Comparison of ENCODE assay signal across 17 cellular contexts in genomic region chr10:5764422-5765297, GRCh38. TPM values are rescaled to one million over a fixed set of nuclear protein-coding genes. Genes with fewer than 3 reads are reported as not detected.
DNase-seq lines count a peak whose midpoint lies in the region; ATAC-seq, FAIRE-seq and TF ChIP-seq lines count a peak whose summit lies in the region.
"Had no signal": no experiment of that assay in that cellular context is flagged by ENCODE, and none has a peak within 500 bp of the region (broad histone marks: within the 10 kb centered on the region; RNA-seq: fewer than 3 reads in every experiment).

No MANE protein-coding gene starts in this region.

- H3K4me1 ChIP-seq in OCI-LY1 (ENCODE audit: insufficient read depth, low read length, severe bottlenecking) (no peaks in the 10 kb centered on the region), GM12878 (ENCODE audit: control insufficient read depth, insufficient read depth, low read length) (no peaks in the 10 kb centered on the region), gastroesophageal sphincter (no peaks in the 10 kb centered on the region)
- H3K4me1 ChIP-seq: HAP-1 had no signal

- H3F3A ChIP-seq in OCI-LY1 (ENCODE audit: insufficient read depth, low read length) = no peaks in the 10 kb centered on the region

- H3K9me3 Mint-ChIP-seq in activated naive CD4-positive, alpha-beta T cell treated with anti-CD3 and anti-CD28 coated beads for 36 hours = no peaks in the 10 kb centered on the region
- no peaks in the 10 kb centered on the region for H3K9me3 Mint-ChIP-seq in stimulated activated effector memory CD8-positive, alpha-beta T cell treated with anti-CD3 and anti-CD28 coated beads, Interleukin-12 subunit alpha, Interleukin-12 subunit beta, amount 100 ng/mL, for 72 hours
- H3K9me3 Mint-ChIP-seq in CD14-positive monocyte = no peaks in the 10 kb centered on the region
- H3K9me3 Mint-ChIP-seq: stimulated activated memory B cell treated with anti-CD40 and anti-IgM and Interleukin-4, amounts not matched to agents 10 μg/mL and 1 μg/mL and 100 μg/mL, for 72 hours had no signal

- H3K36me3 ChIP-seq in OCI-LY1 (ENCODE audit: insufficient read depth, low read length) (peaks cover 98% of the 10 kb centered on the region), GM12878 (ENCODE audit: control insufficient read depth in 2 of 2, insufficient read depth in 2 of 2, low read length in 1 of 2) (peaks cover 11 to 56% of the 10 kb centered on the region in 2 experiments), gastroesophageal sphincter (peaks cover 6 to 98% of the 10 kb centered on the region in 2 donors)

- CTCF ChIA-PET in activated naive CD4-positive, alpha-beta T cell treated with anti-CD3 and anti-CD28 coated beads for 36 hours (lab: Charles Lee) = no interaction called here
- CTCF ChIA-PET in GM12878 (lab: Yijun Ruan, JAX) = interaction anchor here (0.6 kb wide), 1 partner anchor 1481 kb away, joined by 3 read pairs; no protein-coding TSS in a partner anchor

- H3K27ac Mint-ChIP-seq in activated naive CD4-positive, alpha-beta T cell treated with anti-CD3 and anti-CD28 coated beads for 36 hours = peak overlapping the region; percentile 67
- H3K27ac Mint-ChIP-seq in stimulated activated effector memory CD8-positive, alpha-beta T cell treated with anti-CD3 and anti-CD28 coated beads, Interleukin-12 subunit alpha, Interleukin-12 subunit beta, amount 100 ng/mL, for 72 hours = peak overlapping the region; percentile 3
- peak overlapping the region in 2 of 7 donors; percentile 24 to 28 for H3K27ac Mint-ChIP-seq in CD14-positive monocyte
- H3K27ac Mint-ChIP-seq: stimulated activated memory B cell treated with anti-CD40 and anti-IgM and Interleukin-4, amounts not matched to agents 10 μg/mL and 1 μg/mL and 100 μg/mL, for 72 hours had no signal

- H3K4me2 ChIP-seq in OCI-LY1 (ENCODE audit: low read length) (no peak overlapping the region), GM12878 (ENCODE audit: control insufficient read depth, insufficient read depth) (no peak overlapping the region)

- ATAC-seq in GM12878 (peak; percentile 28; the same call in 2 of the 3 replicates), GM18517 (IDR thresholded peaks at IDR 0.05; ENCODE audit: unreplicated experiment) (no peak), gastroesophageal sphincter (no peak)
- no peak for ATAC-seq in stimulated activated effector memory CD8-positive, alpha-beta T cell treated with anti-CD3 and anti-CD28 coated beads, Interleukin-12 subunit alpha, Interleukin-12 subunit beta, amount 100 ng/mL, for 72 hours
- ATAC-seq: stimulated activated memory B cell treated with anti-CD40 and anti-IgM and Interleukin-4, amounts not matched to agents 10 μg/mL and 1 μg/mL and 100 μg/mL, for 72 hours had no signal

- H3K9ac ChIP-seq in OCI-LY1 (ENCODE audit: low read length) (no peak overlapping the region), GM12878 (ENCODE audit: control insufficient read depth, insufficient read depth, low read length) (no peak overlapping the region)

- peaks cover 12% of the 10 kb centered on the region for H3K4me1 Mint-ChIP-seq in activated naive CD4-positive, alpha-beta T cell treated with anti-CD3 and anti-CD28 coated beads for 36 hours (ENCODE audit: low read depth)
- H3K4me1 Mint-ChIP-seq in stimulated activated effector memory CD8-positive, alpha-beta T cell treated with anti-CD3 and anti-CD28 coated beads, Interleukin-12 subunit alpha, Interleukin-12 subunit beta, amount 100 ng/mL, for 72 hours = peaks cover 7% of the 10 kb centered on the region
- H3K4me1 Mint-ChIP-seq in CD14-positive monocyte = no peaks in the 10 kb centered on the region

- SMC1A ChIA-PET in GM12878 (lab: Charles Lee; ENCODE audit: uncharacterized antibody, unreplicated experiment) = interaction anchor here (1.1 to 1.6 kb wide), 2 partner anchors 45 to 108 kb away, joined by 4 to 7 read pairs; no protein-coding TSS in a partner anchor

- RAD21 ChIA-PET in GM12878 (lab: Charles Lee; ENCODE audit: unreplicated experiment) = no interaction called here

- no peak for FAIRE-seq in GM12878 (lab: Jason Lieb, UNC)

- 0 out of 2 replicates have a peak, but pooled peaks have one; percentile 11 for TF ChIP-seq CTCF in OCI-LY1 (IDR thresholded peaks at IDR 0.05; ENCODE audit: low read length)
- no peak; a peak in 1 of 6 replicates for TF ChIP-seq CTCF in GM12878 (IDR thresholded peaks at IDR 0.05 in 2 of 3, conservative IDR thresholded peaks at IDR 0.05 in 1 of 3; ENCODE audit: control insufficient read depth in 2 of 3, extremely low read depth in 1 of 3, insufficient read depth in 1 of 3, low read depth in 3 of 3, low read length in 3 of 3)
- no peak for TF ChIP-seq CTCF in CD14-positive monocyte (IDR thresholded peaks at IDR 0.05)
- TF ChIP-seq CTCF in gastroesophageal sphincter (IDR thresholded peaks at IDR 0.05) = no peak

- H3K27me3 Mint-ChIP-seq in activated naive CD4-positive, alpha-beta T cell treated with anti-CD3 and anti-CD28 coated beads for 36 hours (ENCODE audit: low read depth) = no peaks in the 10 kb centered on the region
- H3K27me3 Mint-ChIP-seq in CD14-positive monocyte (ENCODE audit: low read depth in 3 of 3) = no peaks in the 10 kb centered on the region
- H3K27me3 Mint-ChIP-seq: stimulated activated memory B cell treated with anti-CD40 and anti-IgM and Interleukin-4, amounts not matched to agents 10 μg/mL and 1 μg/mL and 100 μg/mL, for 72 hours had no signal

- H3K27ac ChIP-seq in OCI-LY1 (ENCODE audit: low read depth, low read length, poor library complexity, severe bottlenecking) (no peak overlapping the region), GM12878 (ENCODE audit: control insufficient read depth, insufficient read depth) (no peak overlapping the region), gastroesophageal sphincter (no peak overlapping the region)

- no peak for TF ChIP-seq RAD21 in GM12878 (IDR thresholded peaks at IDR 0.05; ENCODE audit: insufficient read depth, low read depth, low read length)

- H4K20me1 ChIP-seq in OCI-LY1 (ENCODE audit: insufficient read depth, low read length) (peaks cover 2% of the 10 kb centered on the region; the same call in 1 of the 2 replicates), GM12878 (ENCODE audit: control insufficient read depth, insufficient read depth) (peaks cover 3% of the 10 kb centered on the region; the same call in 1 of the 2 replicates)

- no peak for TF ChIP-seq EP300 in GM12878 (IDR thresholded peaks at IDR 0.05; ENCODE audit: borderline replicate concordance in 1 of 2, control insufficient read depth in 1 of 2, low read depth in 2 of 2, low read length in 2 of 2)
- TF ChIP-seq EP300 in gastroesophageal sphincter (IDR thresholded peaks at IDR 0.05) = no peak

- peak; percentile 59 for TF ChIP-seq POLR2A in GM12878 (IDR thresholded peaks at IDR 0.05; ENCODE audit: low read depth, low read length)
- no peak for TF ChIP-seq POLR2A in gastroesophageal sphincter (IDR thresholded peaks at IDR 0.05)

- H3K36me3 Mint-ChIP-seq in activated naive CD4-positive, alpha-beta T cell treated with anti-CD3 and anti-CD28 coated beads for 36 hours (ENCODE audit: low read depth) = peaks cover 55% of the 10 kb centered on the region
- peaks cover 100% of the 10 kb centered on the region for H3K36me3 Mint-ChIP-seq in stimulated activated effector memory CD8-positive, alpha-beta T cell treated with anti-CD3 and anti-CD28 coated beads, Interleukin-12 subunit alpha, Interleukin-12 subunit beta, amount 100 ng/mL, for 72 hours
- peaks cover 77 to 83% of the 10 kb centered on the region in 2 donors for H3K36me3 Mint-ChIP-seq in CD14-positive monocyte

- in situ Hi-C loops in GM12878 (cut with MboI) = no loop called here

- intact Hi-C loops in activated naive CD4-positive, alpha-beta T cell treated with anti-CD3 and anti-CD28 coated beads for 36 hours (cut with micrococcal nuclease) = no loop called here
- intact Hi-C loops in GM12878 (cut with micrococcal nuclease; ENCODE audit: unreplicated experiment) = no loop called here
- intact Hi-C loops in CD14-positive monocyte (cut with micrococcal nuclease) = no loop called here

- POLR2A ChIA-PET in GM12878 (lab: Charles Lee) = no interaction called here

- no peaks in the 10 kb centered on the region for H3K79me2 ChIP-seq in OCI-LY1 (ENCODE audit: insufficient read depth, low read length)
- H3K79me2 ChIP-seq in GM12878 (ENCODE audit: control insufficient read depth, insufficient read depth, low read length) = peaks cover 2% of the 10 kb centered on the region; the same call in 1 of the 2 replicates

- BruUV-seq in GM12878 (replicated peaks; lab: Mats Ljungman, UMichigan) = no TSS peak

- DNase-seq in activated naive CD4-positive, alpha-beta T cell treated with anti-CD3 and anti-CD28 coated beads for 36 hours = peak; percentile 33
- DNase-seq in activated naive CD4-positive, alpha-beta T cell treated with Interleukin-2 at 50 U/mL for 16 hours = no peak
- DNase-seq in GM12878 (ENCODE audit: low read depth, low spot score) (no peak), CD14-positive monocyte (ENCODE audit: low spot score) (no peak)
- DNase-seq in stimulated activated effector memory CD8-positive, alpha-beta T cell treated with anti-CD3 and anti-CD28 coated beads, Interleukin-12 subunit alpha, Interleukin-12 subunit beta, amount 100 ng/mL, for 72 hours (ENCODE audit: low spot score in 2 of 2) = no peak
- DNase-seq: activated CD4-positive, CD25-positive, alpha-beta regulatory T cell treated with anti-CD3 and anti-CD28 coated beads, Interleukin-2, amount 50 U/mL, for 72 hours; activated gamma-delta T cell; foreskin melanocyte; mesenchymal stem cell; NCI-H1436; NCI-H446; nucleus accumbens had no signal

- no peaks in the 10 kb centered on the region for H3K9me2 ChIP-seq in OCI-LY1 (ENCODE audit: low read depth, low read length)

- H3K9me3 ChIP-seq in OCI-LY1 (ENCODE audit: low read length) (no peaks in the 10 kb centered on the region), GM12878 (replicated peaks; ENCODE audit: control insufficient read depth, insufficient read depth, low read length) (no peaks in the 10 kb centered on the region; the same call in 2 of the 3 replicates), gastroesophageal sphincter (no peaks in the 10 kb centered on the region)
- H3K9me3 ChIP-seq: HAP-1 had no signal

- no peak overlapping the region for H3K4me3 Mint-ChIP-seq in activated naive CD4-positive, alpha-beta T cell treated with anti-CD3 and anti-CD28 coated beads for 36 hours
- no peak overlapping the region for H3K4me3 Mint-ChIP-seq in stimulated activated effector memory CD8-positive, alpha-beta T cell treated with anti-CD3 and anti-CD28 coated beads, Interleukin-12 subunit alpha, Interleukin-12 subunit beta, amount 100 ng/mL, for 72 hours
- H3K4me3 Mint-ChIP-seq in CD14-positive monocyte = no peak overlapping the region
- H3K4me3 Mint-ChIP-seq: stimulated activated memory B cell treated with anti-CD40 and anti-IgM and Interleukin-4, amounts not matched to agents 10 μg/mL and 1 μg/mL and 100 μg/mL, for 72 hours had no signal

- H3K27me3 ChIP-seq in OCI-LY1 (ENCODE audit: insufficient read depth, low read length) (no peaks in the 10 kb centered on the region), GM12878 (replicated peaks in 1 of 2; ENCODE audit: control insufficient read depth in 2 of 2, insufficient read depth in 2 of 2, low read length in 1 of 2) (no peaks in the 10 kb centered on the region), gastroesophageal sphincter (no peaks in the 10 kb centered on the region)

- no peak overlapping the region for H3K4me3 ChIP-seq in OCI-LY1 (ENCODE audit: low read depth, low read length, poor library complexity, severe bottlenecking)
- H3K4me3 ChIP-seq in GM12878 = no peak overlapping the region
- no peak overlapping the region for H3K4me3 ChIP-seq in gastroesophageal sphincter
- H3K4me3 ChIP-seq: HAP-1 had no signal

- WGBS in GM12878 (ENCODE audit: insufficient coverage, insufficient replicate concordance, low lambda C conversion rate, missing lambda C conversion rate) = 87% methylated on average over 10 of the region's 10 CpGs
- WGBS in gastroesophageal sphincter (ENCODE audit: low coverage in 1 of 2), 2 donors = 84 to 88% methylated on average over 5 to 6 of the region's 10 CpGs

- H2AFZ ChIP-seq in OCI-LY1 (ENCODE audit: low read length) (no peak overlapping the region), GM12878 (ENCODE audit: control insufficient read depth, low read depth, low read length) (no peak overlapping the region)

RNA-seq across cellular contexts. Expression of gene GDI2, which starts 48.6 kb away (rescaled TPM):
- 100 to 1,000 TPM; 277 to 288 TPM for total RNA-seq in activated naive CD4-positive, alpha-beta T cell treated with anti-CD3 and anti-CD28 coated beads for 36 hours
- 115 and 118 TPM in 2 replicates for total RNA-seq in GM12878 (2013; cell fraction: nucleolus; rRNA removed)
- total RNA-seq in GM12878 (2014; rRNA removed) (376 and 409 TPM in 2 replicates), GM12878 (2014; rRNA removed; fragmentation: Illumina TruSeq; extraction: Trizol) (384 and 395 TPM in 2 replicates), GM12878 (2021) (261 and 262 TPM in 2 replicates), gastroesophageal sphincter (100 to 1,000 TPM; 186 to 294 (median 225) TPM)
- polyA plus RNA-seq in GM12878 (2011; ENCODE audit: low read depth) = 170 TPM
- polyA plus RNA-seq in GM12878 (2011; rRNA removed) (278 and 498 TPM in 2 replicates), GM12878 (2014; fragmentation: Illumina TruSeq; extraction: Trizol) (334 and 406 TPM in 2 replicates), GM12878 (2014; fragmentation: Nextera tagmentation; extraction: Ambion mirVana) (100 to 1,000 TPM; 264 to 334 TPM), GM12878 (2014; rRNA removed) (233 and 268 TPM in 2 replicates), GM12878 (2016; fragmentation: Nextera tagmentation; extraction: Ambion mirVana) (100 to 1,000 TPM; 264 to 275 TPM), CD14-positive monocyte (100 to 1,000 TPM; 316 to 320 TPM)
- polyA plus RNA-seq in GM12878 (2011; cell fraction: cytosol; rRNA removed) = 192 and 220 TPM in 2 replicates
- 89.3 and 133 TPM in 2 replicates for polyA plus RNA-seq in GM12878 (2011; cell fraction: nucleus; rRNA removed)
- 197 and 223 TPM in 2 replicates for polyA plus RNA-seq in GM12878 (2012)
- 242 and 246 TPM in 2 replicates for polyA minus RNA-seq in GM12878 (2011; rRNA and poly(A)+ RNA removed)
- polyA minus RNA-seq in GM12878 (2011; cell fraction: cytosol; rRNA and poly(A)+ RNA removed) = 185 and 211 TPM in 2 replicates
- polyA minus RNA-seq in GM12878 (2011; cell fraction: nucleus; rRNA and poly(A)+ RNA removed) = 48.5 and 83.2 TPM in 2 replicates
